Comparison of ENCODE assay signal across 1 cellular context in the genomic region with DNA sequence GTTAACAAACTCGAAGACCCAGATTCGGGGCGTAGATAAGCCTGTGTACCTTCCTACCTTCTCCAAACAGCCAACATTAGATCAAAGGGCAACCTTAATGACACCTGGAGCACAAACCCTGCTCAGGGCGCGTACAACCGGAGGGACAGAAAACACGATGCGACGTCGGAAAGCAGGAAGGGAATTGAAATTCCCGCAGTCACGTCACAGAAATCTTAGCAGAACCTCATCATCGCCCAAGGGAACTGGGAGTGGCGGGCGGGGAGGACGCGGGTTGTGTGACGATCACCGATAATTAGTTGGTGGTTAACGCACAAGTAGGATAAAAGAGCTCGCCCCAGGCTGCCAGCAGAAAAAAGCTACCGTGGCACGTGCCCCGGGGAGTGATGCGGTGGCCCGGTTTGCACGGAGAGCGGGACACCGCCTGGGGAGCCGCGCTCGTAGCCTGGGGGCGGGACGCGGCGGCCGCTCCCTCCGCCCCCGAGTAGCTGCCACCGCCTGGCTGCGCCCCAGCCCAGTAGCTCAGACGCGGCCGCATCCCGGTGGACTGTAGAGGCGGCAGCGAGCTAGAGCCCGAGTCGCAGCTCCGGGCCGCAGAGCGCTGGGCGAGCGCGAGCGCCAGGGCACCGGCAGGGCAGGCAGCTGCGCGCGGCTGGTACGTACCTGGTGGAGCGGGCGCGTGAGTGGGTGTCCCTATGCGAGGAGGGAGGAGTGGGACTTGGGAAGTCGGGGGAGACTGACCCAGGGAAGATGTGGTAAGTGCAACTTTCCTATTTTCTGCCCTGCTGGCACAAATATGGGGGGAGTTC.
TF ChIP-seq lines count a peak whose summit lies in the region.

A gene with protein sequence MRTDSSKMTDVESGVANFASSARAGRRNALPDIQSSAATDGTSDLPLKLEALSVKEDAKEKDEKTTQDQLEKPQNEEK (plus strand): TSS at position 525 of the 809 bp plus-strand sequence. CDS start 107,390 bp downstream, outside the sequence.

TF ChIP-seq in HEK293, 187 proteins besides CTCF, POLR2A, EP300 and RAD21 (continued from another document and continues in another):
- TF ChIP-seq ZNF610 (tag by site-specific recombination; IDR thresholded peaks at IDR 0.05; ENCODE audit: borderline replicate concordance) (peak; percentile 80; the same call in 1 of the 2 replicates), ZSCAN16 (tag by site-specific recombination; IDR thresholded peaks at IDR 0.05) (peak; percentile 67; the same call in 1 of the 2 replicates), ZNF311 (tag by site-specific recombination; IDR thresholded peaks at IDR 0.05; ENCODE audit: borderline replicate concordance) (no peak), ZIC2 (tag by site-specific recombination; IDR thresholded peaks at IDR 0.05) (peak; percentile 74), ZNF133 (tag by site-specific recombination; IDR thresholded peaks at IDR 0.05) (no peak), ZNF48 (tag by site-specific recombination; IDR thresholded peaks at IDR 0.05) (no peak), GLIS1 (tag by site-specific recombination; IDR thresholded peaks at IDR 0.05) (peak; percentile 61), ZBTB48 (tag by site-specific recombination; IDR thresholded peaks at IDR 0.05) (peak; percentile 23; the same call in 1 of the 2 replicates), GFI1B (tag by site-specific recombination; IDR thresholded peaks at IDR 0.05) (no peak), ZNF558 (tag by site-specific recombination; IDR thresholded peaks at IDR 0.05) (no peak), FEZF1 (tag by site-specific recombination; IDR thresholded peaks at IDR 0.05) (peak; percentile 90)
- TF ChIP-seq, protein P1, sequence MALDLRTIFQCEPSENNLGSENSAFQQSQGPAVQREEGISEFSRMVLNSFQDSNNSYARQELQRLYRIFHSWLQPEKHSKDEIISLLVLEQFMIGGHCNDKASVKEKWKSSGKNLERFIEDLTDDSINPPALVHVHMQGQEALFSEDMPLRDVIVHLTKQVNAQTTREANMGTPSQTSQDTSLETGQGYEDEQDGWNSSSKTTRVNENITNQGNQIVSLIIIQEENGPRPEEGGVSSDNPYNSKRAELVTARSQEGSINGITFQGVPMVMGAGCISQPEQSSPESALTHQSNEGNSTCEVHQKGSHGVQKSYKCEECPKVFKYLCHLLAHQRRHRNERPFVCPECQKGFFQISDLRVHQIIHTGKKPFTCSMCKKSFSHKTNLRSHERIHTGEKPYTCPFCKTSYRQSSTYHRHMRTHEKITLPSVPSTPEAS (tag by site-specific recombination; IDR thresholded peaks at IDR 0.05): no peak
- TF ChIP-seq, protein P2, sequence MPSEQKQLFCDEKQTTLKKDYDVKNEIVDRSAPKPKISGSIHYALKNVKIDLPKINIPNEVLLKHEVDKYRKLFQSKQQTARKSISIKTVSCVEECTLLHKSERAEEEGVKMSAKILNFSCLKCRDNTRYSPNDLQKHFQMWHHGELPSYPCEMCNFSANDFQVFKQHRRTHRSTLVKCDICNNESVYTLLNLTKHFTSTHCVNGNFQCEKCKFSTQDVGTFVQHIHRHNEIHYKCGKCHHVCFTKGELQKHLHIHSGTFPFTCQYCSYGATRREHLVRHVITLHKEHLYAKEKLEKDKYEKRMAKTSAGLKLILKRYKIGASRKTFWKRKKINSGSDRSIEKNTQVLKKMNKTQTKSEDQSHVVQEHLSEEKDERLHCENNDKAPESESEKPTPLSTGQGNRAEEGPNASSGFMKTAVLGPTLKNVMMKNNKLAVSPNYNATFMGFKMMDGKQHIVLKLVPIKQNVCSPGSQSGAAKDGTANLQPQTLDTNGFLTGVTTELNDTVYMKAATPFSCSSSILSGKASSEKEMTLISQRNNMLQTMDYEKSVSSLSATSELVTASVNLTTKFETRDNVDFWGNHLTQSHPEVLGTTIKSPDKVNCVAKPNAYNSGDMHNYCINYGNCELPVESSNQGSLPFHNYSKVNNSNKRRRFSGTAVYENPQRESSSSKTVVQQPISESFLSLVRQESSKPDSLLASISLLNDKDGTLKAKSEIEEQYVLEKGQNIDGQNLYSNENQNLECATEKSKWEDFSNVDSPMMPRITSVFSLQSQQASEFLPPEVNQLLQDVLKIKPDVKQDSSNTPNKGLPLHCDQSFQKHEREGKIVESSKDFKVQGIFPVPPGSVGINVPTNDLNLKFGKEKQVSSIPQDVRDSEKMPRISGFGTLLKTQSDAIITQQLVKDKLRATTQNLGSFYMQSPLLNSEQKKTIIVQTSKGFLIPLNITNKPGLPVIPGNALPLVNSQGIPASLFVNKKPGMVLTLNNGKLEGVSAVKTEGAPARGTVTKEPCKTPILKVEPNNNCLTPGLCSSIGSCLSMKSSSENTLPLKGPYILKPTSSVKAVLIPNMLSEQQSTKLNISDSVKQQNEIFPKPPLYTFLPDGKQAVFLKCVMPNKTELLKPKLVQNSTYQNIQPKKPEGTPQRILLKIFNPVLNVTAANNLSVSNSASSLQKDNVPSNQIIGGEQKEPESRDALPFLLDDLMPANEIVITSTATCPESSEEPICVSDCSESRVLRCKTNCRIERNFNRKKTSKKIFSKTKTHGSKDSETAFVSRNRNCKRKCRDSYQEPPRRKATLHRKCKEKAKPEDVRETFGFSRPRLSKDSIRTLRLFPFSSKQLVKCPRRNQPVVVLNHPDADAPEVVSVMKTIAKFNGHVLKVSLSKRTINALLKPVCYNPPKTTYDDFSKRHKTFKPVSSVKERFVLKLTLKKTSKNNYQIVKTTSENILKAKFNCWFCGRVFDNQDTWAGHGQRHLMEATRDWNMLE (tag by site-specific recombination; conservative IDR thresholded peaks at IDR 0.05; ENCODE audit: low read depth): 0 out of 2 replicates have a peak, but pooled peaks have one; percentile 32
- TF ChIP-seq, protein P3, sequence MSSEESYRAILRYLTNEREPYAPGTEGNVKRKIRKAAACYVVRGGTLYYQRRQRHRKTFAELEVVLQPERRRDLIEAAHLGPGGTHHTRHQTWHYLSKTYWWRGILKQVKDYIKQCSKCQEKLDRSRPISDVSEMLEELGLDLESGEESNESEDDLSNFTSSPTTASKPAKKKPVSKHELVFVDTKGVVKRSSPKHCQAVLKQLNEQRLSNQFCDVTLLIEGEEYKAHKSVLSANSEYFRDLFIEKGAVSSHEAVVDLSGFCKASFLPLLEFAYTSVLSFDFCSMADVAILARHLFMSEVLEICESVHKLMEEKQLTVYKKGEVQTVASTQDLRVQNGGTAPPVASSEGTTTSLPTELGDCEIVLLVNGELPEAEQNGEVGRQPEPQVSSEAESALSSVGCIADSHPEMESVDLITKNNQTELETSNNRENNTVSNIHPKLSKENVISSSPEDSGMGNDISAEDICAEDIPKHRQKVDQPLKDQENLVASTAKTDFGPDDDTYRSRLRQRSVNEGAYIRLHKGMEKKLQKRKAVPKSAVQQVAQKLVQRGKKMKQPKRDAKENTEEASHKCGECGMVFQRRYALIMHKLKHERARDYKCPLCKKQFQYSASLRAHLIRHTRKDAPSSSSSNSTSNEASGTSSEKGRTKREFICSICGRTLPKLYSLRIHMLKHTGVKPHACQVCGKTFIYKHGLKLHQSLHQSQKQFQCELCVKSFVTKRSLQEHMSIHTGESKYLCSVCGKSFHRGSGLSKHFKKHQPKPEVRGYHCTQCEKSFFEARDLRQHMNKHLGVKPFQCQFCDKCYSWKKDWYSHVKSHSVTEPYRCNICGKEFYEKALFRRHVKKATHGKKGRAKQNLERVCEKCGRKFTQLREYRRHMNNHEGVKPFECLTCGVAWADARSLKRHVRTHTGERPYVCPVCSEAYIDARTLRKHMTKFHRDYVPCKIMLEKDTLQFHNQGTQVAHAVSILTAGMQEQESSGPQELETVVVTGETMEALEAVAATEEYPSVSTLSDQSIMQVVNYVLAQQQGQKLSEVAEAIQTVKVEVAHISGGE (tag by site-specific recombination; conservative IDR thresholded peaks at IDR 0.05; ENCODE audit: low read depth): peak; percentile 52
- TF ChIP-seq, protein P4, sequence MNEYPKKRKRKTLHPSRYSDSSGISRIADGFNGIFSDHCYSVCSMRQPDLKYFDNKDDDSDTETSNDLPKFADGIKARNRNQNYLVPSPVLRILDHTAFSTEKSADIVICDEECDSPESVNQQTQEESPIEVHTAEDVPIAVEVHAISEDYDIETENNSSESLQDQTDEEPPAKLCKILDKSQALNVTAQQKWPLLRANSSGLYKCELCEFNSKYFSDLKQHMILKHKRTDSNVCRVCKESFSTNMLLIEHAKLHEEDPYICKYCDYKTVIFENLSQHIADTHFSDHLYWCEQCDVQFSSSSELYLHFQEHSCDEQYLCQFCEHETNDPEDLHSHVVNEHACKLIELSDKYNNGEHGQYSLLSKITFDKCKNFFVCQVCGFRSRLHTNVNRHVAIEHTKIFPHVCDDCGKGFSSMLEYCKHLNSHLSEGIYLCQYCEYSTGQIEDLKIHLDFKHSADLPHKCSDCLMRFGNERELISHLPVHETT (tag by site-specific recombination; IDR thresholded peaks at IDR 0.05): 0 out of 2 replicates have a peak, but pooled peaks have one; percentile 50
- TF ChIP-seq, protein P5, sequence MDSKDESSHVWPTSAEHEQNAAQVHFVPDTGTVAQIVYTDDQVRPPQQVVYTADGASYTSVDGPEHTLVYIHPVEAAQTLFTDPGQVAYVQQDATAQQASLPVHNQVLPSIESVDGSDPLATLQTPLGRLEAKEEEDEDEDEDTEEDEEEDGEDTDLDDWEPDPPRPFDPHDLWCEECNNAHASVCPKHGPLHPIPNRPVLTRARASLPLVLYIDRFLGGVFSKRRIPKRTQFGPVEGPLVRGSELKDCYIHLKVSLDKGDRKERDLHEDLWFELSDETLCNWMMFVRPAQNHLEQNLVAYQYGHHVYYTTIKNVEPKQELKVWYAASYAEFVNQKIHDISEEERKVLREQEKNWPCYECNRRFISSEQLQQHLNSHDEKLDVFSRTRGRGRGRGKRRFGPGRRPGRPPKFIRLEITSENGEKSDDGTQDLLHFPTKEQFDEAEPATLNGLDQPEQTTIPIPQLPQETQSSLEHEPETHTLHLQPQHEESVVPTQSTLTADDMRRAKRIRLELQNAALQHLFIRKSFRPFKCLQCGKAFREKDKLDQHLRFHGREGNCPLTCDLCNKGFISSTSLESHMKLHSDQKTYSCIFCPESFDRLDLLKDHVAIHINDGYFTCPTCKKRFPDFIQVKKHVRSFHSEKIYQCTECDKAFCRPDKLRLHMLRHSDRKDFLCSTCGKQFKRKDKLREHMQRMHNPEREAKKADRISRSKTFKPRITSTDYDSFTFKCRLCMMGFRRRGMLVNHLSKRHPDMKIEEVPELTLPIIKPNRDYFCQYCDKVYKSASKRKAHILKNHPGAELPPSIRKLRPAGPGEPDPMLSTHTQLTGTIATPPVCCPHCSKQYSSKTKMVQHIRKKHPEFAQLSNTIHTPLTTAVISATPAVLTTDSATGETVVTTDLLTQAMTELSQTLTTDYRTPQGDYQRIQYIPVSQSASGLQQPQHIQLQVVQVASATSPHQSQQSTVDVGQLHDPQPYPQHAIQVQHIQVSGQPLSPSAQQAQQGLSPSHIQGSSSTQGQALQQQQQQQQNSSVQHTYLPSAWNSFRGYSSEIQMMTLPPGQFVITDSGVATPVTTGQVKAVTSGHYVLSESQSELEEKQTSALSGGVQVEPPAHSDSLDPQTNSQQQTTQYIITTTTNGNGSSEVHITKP (tag by site-specific recombination; IDR thresholded peaks at IDR 0.05): no peak
- TF ChIP-seq, protein P6, sequence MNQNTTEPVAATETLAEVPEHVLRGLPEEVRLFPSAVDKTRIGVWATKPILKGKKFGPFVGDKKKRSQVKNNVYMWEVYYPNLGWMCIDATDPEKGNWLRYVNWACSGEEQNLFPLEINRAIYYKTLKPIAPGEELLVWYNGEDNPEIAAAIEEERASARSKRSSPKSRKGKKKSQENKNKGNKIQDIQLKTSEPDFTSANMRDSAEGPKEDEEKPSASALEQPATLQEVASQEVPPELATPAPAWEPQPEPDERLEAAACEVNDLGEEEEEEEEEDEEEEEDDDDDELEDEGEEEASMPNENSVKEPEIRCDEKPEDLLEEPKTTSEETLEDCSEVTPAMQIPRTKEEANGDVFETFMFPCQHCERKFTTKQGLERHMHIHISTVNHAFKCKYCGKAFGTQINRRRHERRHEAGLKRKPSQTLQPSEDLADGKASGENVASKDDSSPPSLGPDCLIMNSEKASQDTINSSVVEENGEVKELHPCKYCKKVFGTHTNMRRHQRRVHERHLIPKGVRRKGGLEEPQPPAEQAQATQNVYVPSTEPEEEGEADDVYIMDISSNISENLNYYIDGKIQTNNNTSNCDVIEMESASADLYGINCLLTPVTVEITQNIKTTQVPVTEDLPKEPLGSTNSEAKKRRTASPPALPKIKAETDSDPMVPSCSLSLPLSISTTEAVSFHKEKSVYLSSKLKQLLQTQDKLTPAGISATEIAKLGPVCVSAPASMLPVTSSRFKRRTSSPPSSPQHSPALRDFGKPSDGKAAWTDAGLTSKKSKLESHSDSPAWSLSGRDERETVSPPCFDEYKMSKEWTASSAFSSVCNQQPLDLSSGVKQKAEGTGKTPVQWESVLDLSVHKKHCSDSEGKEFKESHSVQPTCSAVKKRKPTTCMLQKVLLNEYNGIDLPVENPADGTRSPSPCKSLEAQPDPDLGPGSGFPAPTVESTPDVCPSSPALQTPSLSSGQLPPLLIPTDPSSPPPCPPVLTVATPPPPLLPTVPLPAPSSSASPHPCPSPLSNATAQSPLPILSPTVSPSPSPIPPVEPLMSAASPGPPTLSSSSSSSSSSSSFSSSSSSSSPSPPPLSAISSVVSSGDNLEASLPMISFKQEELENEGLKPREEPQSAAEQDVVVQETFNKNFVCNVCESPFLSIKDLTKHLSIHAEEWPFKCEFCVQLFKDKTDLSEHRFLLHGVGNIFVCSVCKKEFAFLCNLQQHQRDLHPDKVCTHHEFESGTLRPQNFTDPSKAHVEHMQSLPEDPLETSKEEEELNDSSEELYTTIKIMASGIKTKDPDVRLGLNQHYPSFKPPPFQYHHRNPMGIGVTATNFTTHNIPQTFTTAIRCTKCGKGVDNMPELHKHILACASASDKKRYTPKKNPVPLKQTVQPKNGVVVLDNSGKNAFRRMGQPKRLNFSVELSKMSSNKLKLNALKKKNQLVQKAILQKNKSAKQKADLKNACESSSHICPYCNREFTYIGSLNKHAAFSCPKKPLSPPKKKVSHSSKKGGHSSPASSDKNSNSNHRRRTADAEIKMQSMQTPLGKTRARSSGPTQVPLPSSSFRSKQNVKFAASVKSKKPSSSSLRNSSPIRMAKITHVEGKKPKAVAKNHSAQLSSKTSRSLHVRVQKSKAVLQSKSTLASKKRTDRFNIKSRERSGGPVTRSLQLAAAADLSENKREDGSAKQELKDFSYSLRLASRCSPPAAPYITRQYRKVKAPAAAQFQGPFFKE (tag by site-specific recombination; IDR thresholded peaks at IDR 0.05; ENCODE audit: borderline replicate concordance): no peak
- TF ChIP-seq, protein P7, sequence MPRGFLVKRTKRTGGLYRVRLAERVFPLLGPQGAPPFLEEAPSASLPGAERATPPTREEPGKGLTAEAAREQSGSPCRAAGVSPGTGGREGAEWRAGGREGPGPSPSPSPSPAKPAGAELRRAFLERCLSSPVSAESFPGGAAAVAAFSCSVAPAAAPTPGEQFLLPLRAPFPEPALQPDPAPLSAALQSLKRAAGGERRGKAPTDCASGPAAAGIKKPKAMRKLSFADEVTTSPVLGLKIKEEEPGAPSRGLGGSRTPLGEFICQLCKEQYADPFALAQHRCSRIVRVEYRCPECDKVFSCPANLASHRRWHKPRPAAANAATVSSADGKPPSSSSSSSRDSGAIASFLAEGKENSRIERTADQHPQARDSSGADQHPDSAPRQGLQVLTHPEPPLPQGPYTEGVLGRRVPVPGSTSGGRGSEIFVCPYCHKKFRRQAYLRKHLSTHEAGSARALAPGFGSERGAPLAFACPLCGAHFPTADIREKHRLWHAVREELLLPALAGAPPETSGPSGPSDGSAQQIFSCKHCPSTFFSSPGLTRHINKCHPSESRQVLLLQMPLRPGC (tag by site-specific recombination; IDR thresholded peaks at IDR 0.05): peak; percentile 75; the same call in 1 of the 2 replicates
